10 cellular contexts compared by ENCODE assay signal in genomic region chr11:45993438-45994064, GRCh38.
A peak's percentile ranks its signal among the peaks of the same experiment; 100 is the strongest.
DNase-seq lines count a peak whose midpoint lies in the region; ATAC-seq and TF ChIP-seq lines count a peak whose summit lies in the region.
"Had no signal": no experiment of that assay in that cellular context is flagged by ENCODE, and none has a peak within 500 bp of the region (broad histone marks: within the 10 kb centered on the region; RNA-seq: fewer than 3 reads in every experiment).

No MANE protein-coding gene starts in this region.

- H3K4me1 ChIP-seq in adrenal gland (replicated peaks in 1 of 2) (peaks cover 16 to 25% of the 10 kb centered on the region in 2 donors), gastroesophageal sphincter (peaks cover 0 to 46% (median 12%) of the 10 kb centered on the region in 3 donors)

- 38 to 41% (median 40%) methylated on average over 6 of the region's 6 CpGs for WGBS in adrenal gland, 4 donors
- WGBS in gastroesophageal sphincter (ENCODE audit: low coverage in 1 of 2), 2 donors = 12 to 29% methylated on average over 5 of the region's 6 CpGs
- 42 to 45% methylated on average over 6 of the region's 6 CpGs for WGBS in lower leg skin, 2 donors

- peaks cover 4% of the 10 kb centered on the region for H3F3A ChIP-seq in neural cell (ENCODE audit: insufficient read depth, low read length, poor library complexity, severe bottlenecking)

- H2AFZ ChIP-seq in neural cell (ENCODE audit: low read depth, low read length) = no peak overlapping the region

- no peak for TF ChIP-seq POLR2A in adrenal gland (IDR thresholded peaks at IDR 0.05)
- TF ChIP-seq POLR2A in gastroesophageal sphincter (IDR thresholded peaks at IDR 0.05) = no peak
- no peak for TF ChIP-seq POLR2A in lower leg skin (IDR thresholded peaks at IDR 0.05)
- no peak for TF ChIP-seq POLR2A in GM18505 (IDR thresholded peaks at IDR 0.05; ENCODE audit: borderline replicate concordance, extremely low read depth, insufficient read depth, insufficient read length)

- no peak for TF ChIP-seq EP300 in gastroesophageal sphincter (IDR thresholded peaks at IDR 0.05)
- no peak for TF ChIP-seq EP300 in neural cell (conservative IDR thresholded peaks at IDR 0.05; ENCODE audit: poor library complexity, severe bottlenecking)

- peak; percentile 53 for ATAC-seq in gastroesophageal sphincter
- ATAC-seq in GM18505 (IDR thresholded peaks at IDR 0.05; ENCODE audit: unreplicated experiment) = no peak
- ATAC-seq: naive thymus-derived CD8-positive, alpha-beta T cell had no signal

- H3K9me2 ChIP-seq in neural cell (ENCODE audit: insufficient read depth, low read length) = no peaks in the 10 kb centered on the region

- no peaks in the 10 kb centered on the region for H3K27me3 ChIP-seq in adrenal gland
- no peaks in the 10 kb centered on the region for H3K27me3 ChIP-seq in gastroesophageal sphincter
- H3K27me3 ChIP-seq in neural cell (ENCODE audit: insufficient read depth, low read depth, low read length) = no peaks in the 10 kb centered on the region

- H3K9ac ChIP-seq in neural cell (ENCODE audit: low read length) = peak overlapping the region; percentile 30

- TF ChIP-seq RAD21 in neural cell (conservative IDR thresholded peaks at IDR 0.05) = no peak

- H3K4me2 ChIP-seq in neural cell (ENCODE audit: low read length) = peak overlapping the region; percentile 35

- no peaks in the 10 kb centered on the region for H3K36me3 ChIP-seq in adrenal gland (replicated peaks in 1 of 2)
- H3K36me3 ChIP-seq in gastroesophageal sphincter = no peaks in the 10 kb centered on the region
- no peaks in the 10 kb centered on the region for H3K36me3 ChIP-seq in neural cell (ENCODE audit: insufficient read depth, low read length)

- peak overlapping the region in 1 of 5 donors; percentile 4 for H3K27ac ChIP-seq in adrenal gland
- peak overlapping the region in 3 of 4 donors; percentile 58 to 77 (median 73) for H3K27ac ChIP-seq in gastroesophageal sphincter
- H3K27ac ChIP-seq in neural cell (ENCODE audit: low read length) = peak overlapping the region; percentile 87

- TF ChIP-seq CTCF in adrenal gland (IDR thresholded peaks at IDR 0.05) (no peak), gastroesophageal sphincter (IDR thresholded peaks at IDR 0.05) (no peak), neural cell (IDR thresholded peaks at IDR 0.05; ENCODE audit: poor library complexity, severe bottlenecking) (no peak), lower leg skin (IDR thresholded peaks at IDR 0.05) (no peak)

- H4K20me1 ChIP-seq in neural cell (ENCODE audit: insufficient read depth) = no peaks in the 10 kb centered on the region

- H3K79me2 ChIP-seq in neural cell (replicated peaks; ENCODE audit: insufficient read depth, low read length) = peaks cover 16% of the 10 kb centered on the region

- intact Hi-C loops in adrenal gland (cut with DNase I) = loop anchor here in 1 of 2 donors (10.0 kb wide), 1 partner anchor 49 kb away; no protein-coding TSS in a partner anchor
- intact Hi-C loops in lower leg skin (cut with DNase I; ENCODE audit: low total_unique reads) = no loop called here

- H3K4me3 ChIP-seq in adrenal gland (no peak overlapping the region), gastroesophageal sphincter (no peak overlapping the region), neural cell (ENCODE audit: low read length) (peak overlapping the region; percentile 50), lower leg skin (ENCODE audit: low read depth, poor library complexity, severe bottlenecking) (no peak overlapping the region)

- DNase-seq in C1 segment of cervical spinal cord (lab: John Stamatoyannopoulos, UW) = peak in 11 of 14 donors; percentile 35 to 91 (median 59)
- peak in 6 of 7 donors; percentile 25 to 72 (median 60) for DNase-seq in adrenal gland
- no peak for DNase-seq in lower leg skin (ENCODE audit: low spot score in 2 of 2)
- DNase-seq in GF-D8 (lab: John Stamatoyannopoulos, UW) = no peak
- DNase-seq in NCI-H1417 treated with DMSO at 0.1 percent for 48 hours (lab: John Stamatoyannopoulos, UW) = no peak
- DNase-seq: activated naive CD4-positive, alpha-beta T cell treated with anti-CD3 and anti-CD28 coated beads for 36 hours; naive thymus-derived CD8-positive, alpha-beta T cell had no signal

- H3K9me3 ChIP-seq in adrenal gland (replicated peaks in 1 of 3) (no peaks in the 10 kb centered on the region), gastroesophageal sphincter (no peaks in the 10 kb centered on the region), neural cell (ENCODE audit: low read length) (no peaks in the 10 kb centered on the region)

TF ChIP-seq in neural cell, 6 proteins besides CTCF, POLR2A, EP300 and RAD21:
- TF ChIP-seq, protein P1, sequence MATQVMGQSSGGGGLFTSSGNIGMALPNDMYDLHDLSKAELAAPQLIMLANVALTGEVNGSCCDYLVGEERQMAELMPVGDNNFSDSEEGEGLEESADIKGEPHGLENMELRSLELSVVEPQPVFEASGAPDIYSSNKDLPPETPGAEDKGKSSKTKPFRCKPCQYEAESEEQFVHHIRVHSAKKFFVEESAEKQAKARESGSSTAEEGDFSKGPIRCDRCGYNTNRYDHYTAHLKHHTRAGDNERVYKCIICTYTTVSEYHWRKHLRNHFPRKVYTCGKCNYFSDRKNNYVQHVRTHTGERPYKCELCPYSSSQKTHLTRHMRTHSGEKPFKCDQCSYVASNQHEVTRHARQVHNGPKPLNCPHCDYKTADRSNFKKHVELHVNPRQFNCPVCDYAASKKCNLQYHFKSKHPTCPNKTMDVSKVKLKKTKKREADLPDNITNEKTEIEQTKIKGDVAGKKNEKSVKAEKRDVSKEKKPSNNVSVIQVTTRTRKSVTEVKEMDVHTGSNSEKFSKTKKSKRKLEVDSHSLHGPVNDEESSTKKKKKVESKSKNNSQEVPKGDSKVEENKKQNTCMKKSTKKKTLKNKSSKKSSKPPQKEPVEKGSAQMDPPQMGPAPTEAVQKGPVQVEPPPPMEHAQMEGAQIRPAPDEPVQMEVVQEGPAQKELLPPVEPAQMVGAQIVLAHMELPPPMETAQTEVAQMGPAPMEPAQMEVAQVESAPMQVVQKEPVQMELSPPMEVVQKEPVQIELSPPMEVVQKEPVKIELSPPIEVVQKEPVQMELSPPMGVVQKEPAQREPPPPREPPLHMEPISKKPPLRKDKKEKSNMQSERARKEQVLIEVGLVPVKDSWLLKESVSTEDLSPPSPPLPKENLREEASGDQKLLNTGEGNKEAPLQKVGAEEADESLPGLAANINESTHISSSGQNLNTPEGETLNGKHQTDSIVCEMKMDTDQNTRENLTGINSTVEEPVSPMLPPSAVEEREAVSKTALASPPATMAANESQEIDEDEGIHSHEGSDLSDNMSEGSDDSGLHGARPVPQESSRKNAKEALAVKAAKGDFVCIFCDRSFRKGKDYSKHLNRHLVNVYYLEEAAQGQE (IDR thresholded peaks at IDR 0.05; ENCODE audit: borderline replicate concordance) = no peak
- TF ChIP-seq POLR2AphosphoS5 (IDR thresholded peaks at IDR 0.05) (no peak), EZH2 (IDR thresholded peaks at IDR 0.05; ENCODE audit: borderline replicate concordance, insufficient read depth, low read length, poor library complexity, severe bottlenecking) (no peak), TAF1 (IDR thresholded peaks at IDR 0.05; ENCODE audit: low read depth) (no peak), MXI1 (conservative IDR thresholded peaks at IDR 0.05; ENCODE audit: poor library complexity, severe bottlenecking) (no peak), SMC3 (conservative IDR thresholded peaks at IDR 0.05; ENCODE audit: poor library complexity) (no peak)

Comparison
In these comparisons a context has a peak if more than half of its experiments do, and no peak if none do; other contexts are left out.
1. DNase-seq: peak in C1 segment of cervical spinal cord (11 of 14) and adrenal gland (6 of 7); none in lower leg skin (0 of 2), GF-D8 (single experiment) and NCI-H1417 treated with DMSO at 0.1 percent for 48 hours (single experiment).